In the genomic region with DNA sequence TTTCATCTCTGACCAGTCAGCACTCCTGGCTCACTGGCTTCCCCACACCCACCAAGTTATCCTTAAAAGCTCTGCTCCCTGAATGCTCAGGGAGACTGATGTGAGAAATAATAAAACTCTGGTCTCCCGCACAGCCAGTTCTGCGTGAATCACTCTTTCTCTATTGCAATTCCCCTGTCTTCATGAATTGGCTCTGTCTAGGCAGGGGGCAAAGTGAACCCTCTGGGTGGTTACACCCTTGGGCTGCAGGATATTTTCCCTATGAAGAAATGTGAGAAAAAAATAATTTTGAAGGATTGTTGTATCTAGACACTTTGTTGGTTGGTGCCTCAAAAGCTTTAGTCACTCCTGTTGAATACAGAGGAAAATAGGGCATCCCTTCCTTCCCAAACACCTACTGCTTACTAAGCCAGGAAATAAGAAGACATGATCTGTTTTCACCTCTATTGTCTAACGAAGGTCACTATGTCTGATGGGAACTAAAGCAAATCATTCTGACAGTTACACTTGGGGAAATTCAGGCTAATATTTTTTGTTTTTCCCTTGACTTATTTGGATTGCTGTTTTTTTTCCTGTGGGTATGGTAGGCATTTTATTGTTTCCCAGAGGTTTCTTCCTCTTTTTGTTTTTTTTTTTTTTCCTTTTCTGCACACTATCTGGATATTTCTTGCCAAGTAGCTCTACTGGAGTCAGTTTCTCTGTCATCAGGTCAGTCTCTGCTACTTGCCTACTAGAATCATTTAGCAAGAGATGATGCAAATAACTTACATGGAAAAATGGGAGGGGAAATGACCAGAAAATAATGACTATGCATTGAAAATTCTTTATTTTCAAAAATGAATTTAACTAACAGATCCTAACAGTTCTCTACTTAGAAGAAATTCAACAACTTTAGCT, we compare ENCODE assay signal across 2 cellular contexts.
TF ChIP-seq lines count a peak whose summit lies in the region.

No MANE protein-coding gene starts in this region.

TF ChIP-seq in liver, 16 proteins besides CTCF, POLR2A, EP300 and RAD21:
- TF ChIP-seq, protein P1, sequence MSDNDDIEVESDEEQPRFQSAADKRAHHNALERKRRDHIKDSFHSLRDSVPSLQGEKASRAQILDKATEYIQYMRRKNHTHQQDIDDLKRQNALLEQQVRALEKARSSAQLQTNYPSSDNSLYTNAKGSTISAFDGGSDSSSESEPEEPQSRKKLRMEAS (IDR thresholded peaks at IDR 0.05), result no peak

TF ChIP-seq in HepG2, 621 proteins besides CTCF, POLR2A, EP300 and RAD21:
- TF ChIP-seq, protein P2, sequence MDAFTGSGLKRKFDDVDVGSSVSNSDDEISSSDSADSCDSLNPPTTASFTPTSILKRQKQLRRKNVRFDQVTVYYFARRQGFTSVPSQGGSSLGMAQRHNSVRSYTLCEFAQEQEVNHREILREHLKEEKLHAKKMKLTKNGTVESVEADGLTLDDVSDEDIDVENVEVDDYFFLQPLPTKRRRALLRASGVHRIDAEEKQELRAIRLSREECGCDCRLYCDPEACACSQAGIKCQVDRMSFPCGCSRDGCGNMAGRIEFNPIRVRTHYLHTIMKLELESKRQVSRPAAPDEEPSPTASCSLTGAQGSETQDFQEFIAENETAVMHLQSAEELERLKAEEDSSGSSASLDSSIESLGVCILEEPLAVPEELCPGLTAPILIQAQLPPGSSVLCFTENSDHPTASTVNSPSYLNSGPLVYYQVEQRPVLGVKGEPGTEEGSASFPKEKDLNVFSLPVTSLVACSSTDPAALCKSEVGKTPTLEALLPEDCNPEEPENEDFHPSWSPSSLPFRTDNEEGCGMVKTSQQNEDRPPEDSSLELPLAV (CRISPR knock-in tag; conservative IDR thresholded peaks at IDR 0.05; ENCODE audit: low read depth), result no peak
- TF ChIP-seq MED1 (CRISPR knock-in tag; IDR thresholded peaks at IDR 0.05), result no peak
- TF ChIP-seq, protein P3, sequence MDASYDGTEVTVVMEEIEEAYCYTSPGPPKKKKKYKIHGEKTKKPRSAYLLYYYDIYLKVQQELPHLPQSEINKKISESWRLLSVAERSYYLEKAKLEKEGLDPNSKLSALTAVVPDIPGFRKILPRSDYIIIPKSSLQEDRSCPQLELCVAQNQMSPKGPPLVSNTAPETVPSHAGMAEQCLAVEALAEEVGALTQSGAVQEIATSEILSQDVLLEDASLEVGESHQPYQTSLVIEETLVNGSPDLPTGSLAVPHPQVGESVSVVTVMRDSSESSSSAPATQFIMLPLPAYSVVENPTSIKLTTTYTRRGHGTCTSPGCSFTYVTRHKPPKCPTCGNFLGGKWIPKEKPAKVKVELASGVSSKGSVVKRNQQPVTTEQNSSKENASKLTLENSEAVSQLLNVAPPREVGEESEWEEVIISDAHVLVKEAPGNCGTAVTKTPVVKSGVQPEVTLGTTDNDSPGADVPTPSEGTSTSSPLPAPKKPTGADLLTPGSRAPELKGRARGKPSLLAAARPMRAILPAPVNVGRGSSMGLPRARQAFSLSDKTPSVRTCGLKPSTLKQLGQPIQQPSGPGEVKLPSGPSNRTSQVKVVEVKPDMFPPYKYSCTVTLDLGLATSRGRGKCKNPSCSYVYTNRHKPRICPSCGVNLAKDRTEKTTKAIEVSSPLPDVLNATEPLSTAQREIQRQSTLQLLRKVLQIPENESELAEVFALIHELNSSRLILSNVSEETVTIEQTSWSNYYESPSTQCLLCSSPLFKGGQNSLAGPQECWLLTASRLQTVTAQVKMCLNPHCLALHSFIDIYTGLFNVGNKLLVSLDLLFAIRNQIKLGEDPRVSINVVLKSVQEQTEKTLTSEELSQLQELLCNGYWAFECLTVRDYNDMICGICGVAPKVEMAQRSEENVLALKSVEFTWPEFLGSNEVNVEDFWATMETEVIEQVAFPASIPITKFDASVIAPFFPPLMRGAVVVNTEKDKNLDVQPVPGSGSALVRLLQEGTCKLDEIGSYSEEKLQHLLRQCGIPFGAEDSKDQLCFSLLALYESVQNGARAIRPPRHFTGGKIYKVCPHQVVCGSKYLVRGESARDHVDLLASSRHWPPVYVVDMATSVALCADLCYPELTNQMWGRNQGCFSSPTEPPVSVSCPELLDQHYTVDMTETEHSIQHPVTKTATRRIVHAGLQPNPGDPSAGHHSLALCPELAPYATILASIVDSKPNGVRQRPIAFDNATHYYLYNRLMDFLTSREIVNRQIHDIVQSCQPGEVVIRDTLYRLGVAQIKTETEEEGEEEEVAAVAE (CRISPR knock-in tag; IDR thresholded peaks at IDR 0.05; ENCODE audit: borderline replicate concordance), result no peak
- no peak for TF ChIP-seq ZNF3 (CRISPR knock-in tag; IDR thresholded peaks at IDR 0.05)
- TF ChIP-seq KMT2B (CRISPR knock-in tag; IDR thresholded peaks at IDR 0.05), result no peak
